8 cellular contexts compared by ENCODE assay signal in genomic region chr14:36091096-36091495, GRCh38.
DNase-seq lines count a peak whose midpoint lies in the region; ATAC-seq lines count a peak whose summit lies in the region.

No MANE protein-coding gene starts in this region.

- H3K27ac Mint-ChIP-seq in activated naive CD4-positive, alpha-beta T cell treated with anti-CD3 and anti-CD28 coated beads for 36 hours, result no peak overlapping the region

- no peak overlapping the region for H3K18ac ChIP-seq in mesendoderm (ENCODE audit: low read length)

- no peak overlapping the region for H3K4me3 Mint-ChIP-seq in activated naive CD4-positive, alpha-beta T cell treated with anti-CD3 and anti-CD28 coated beads for 36 hours

- H3K23ac ChIP-seq in mesendoderm (ENCODE audit: low read length), result no peak overlapping the region

- H3K9me3 ChIP-seq in SK-N-MC (ENCODE audit: low read depth, low read length), result no peaks in the 10 kb centered on the region

- no peak overlapping the region for H3K4ac ChIP-seq in mesendoderm (ENCODE audit: low read depth, low read length)

- H3K36me3 Mint-ChIP-seq in activated naive CD4-positive, alpha-beta T cell treated with anti-CD3 and anti-CD28 coated beads for 36 hours (ENCODE audit: low read depth), result no peaks in the 10 kb centered on the region

- CTCF ChIA-PET in activated naive CD4-positive, alpha-beta T cell treated with anti-CD3 and anti-CD28 coated beads for 36 hours (lab: Charles Lee), result interaction anchor here (0.8 to 1.0 kb wide), 2 partner anchors 23 to 282 kb away, joined by 3 to 4 read pairs; no protein-coding TSS in a partner anchor

- intact Hi-C loops in activated naive CD4-positive, alpha-beta T cell treated with anti-CD3 and anti-CD28 coated beads for 36 hours (cut with micrococcal nuclease), result no loop called here

- no peaks in the 10 kb centered on the region for H3K79me1 ChIP-seq in mesendoderm (ENCODE audit: low read length)

- H3K9ac ChIP-seq in SK-N-MC (ENCODE audit: insufficient read length) (no peak overlapping the region), mesendoderm (ENCODE audit: low read length) (no peak overlapping the region)

- H3K27ac ChIP-seq in SK-N-MC (peak overlapping the region; percentile 16; the same call in 1 of the 2 replicates), mesendoderm (ENCODE audit: low read depth, low read length) (no peak overlapping the region)

- H3K27me3 ChIP-seq in mesendoderm (ENCODE audit: insufficient read depth, low read length, poor library complexity), result no peaks in the 10 kb centered on the region

- ATAC-seq in GM18498 (IDR thresholded peaks at IDR 0.05; ENCODE audit: unreplicated experiment), result peak; percentile 84
- peak; percentile 98 for ATAC-seq in HG03097 (IDR thresholded peaks at IDR 0.05; ENCODE audit: low FRiP score, unreplicated experiment)

- H3K4me3 ChIP-seq in SK-N-MC (0 out of 2 replicates have a peak overlapping the region, but pooled peaks have one; percentile 5), mesendoderm (ENCODE audit: low read length) (no peak overlapping the region)

- H3K4me1 ChIP-seq in mesendoderm (ENCODE audit: control insufficient read depth, low read depth, low read length), result no peaks in the 10 kb centered on the region

- no peak overlapping the region for H2BK5ac ChIP-seq in mesendoderm (ENCODE audit: low read length)

- H3K9me3 Mint-ChIP-seq in activated naive CD4-positive, alpha-beta T cell treated with anti-CD3 and anti-CD28 coated beads for 36 hours, result no peaks in the 10 kb centered on the region

- H4K8ac ChIP-seq in mesendoderm (ENCODE audit: low read depth, low read length), result no peak overlapping the region

- H4K5ac ChIP-seq in mesendoderm (ENCODE audit: low read length), result no peak overlapping the region

- no CpG with 5 or more reads among the region's 2 CpGs for WGBS in mesendoderm (ENCODE audit: extremely low coverage, insufficient coverage, low lambda C conversion rate)

- H3K4me2 ChIP-seq in mesendoderm (ENCODE audit: low read length), result no peak overlapping the region

- H3K36me3 ChIP-seq in SK-N-MC (ENCODE audit: insufficient read depth, low read length) (no peaks in the 10 kb centered on the region), mesendoderm (ENCODE audit: control insufficient read depth, insufficient read depth, low read length) (no peaks in the 10 kb centered on the region)

- no peaks in the 10 kb centered on the region for H3K79me2 ChIP-seq in mesendoderm (ENCODE audit: control insufficient read depth, insufficient read depth, low read length)

- peaks cover 8% of the 10 kb centered on the region for H3K27me3 Mint-ChIP-seq in activated naive CD4-positive, alpha-beta T cell treated with anti-CD3 and anti-CD28 coated beads for 36 hours (ENCODE audit: low read depth)

- no peak overlapping the region for H3K56ac ChIP-seq in mesendoderm (ENCODE audit: low read length)

- no peak overlapping the region for H2AK5ac ChIP-seq in mesendoderm (ENCODE audit: low read length)

- H2BK120ac ChIP-seq in mesendoderm (ENCODE audit: low read depth, low read length), result no peak overlapping the region

- no peak overlapping the region for H2BK15ac ChIP-seq in mesendoderm (replicated peaks; ENCODE audit: low read depth)

- DNase-seq in SK-N-MC (ENCODE audit: low read depth, low spot score) (no peak), mesendoderm (peak; percentile 6), NCI-H2171 treated with DMSO at 0.1 percent for 48 hours (lab: John Stamatoyannopoulos, UW) (no peak), amygdala (lab: John Stamatoyannopoulos, UW) (no peak), SIG-M5 (lab: John Stamatoyannopoulos, UW) (no peak)
- DNase-seq in activated naive CD4-positive, alpha-beta T cell treated with anti-CD3 and anti-CD28 coated beads for 36 hours, result no peak

- no peaks in the 10 kb centered on the region for H3K4me1 Mint-ChIP-seq in activated naive CD4-positive, alpha-beta T cell treated with anti-CD3 and anti-CD28 coated beads for 36 hours (ENCODE audit: low read depth)
